In the genomic region with DNA sequence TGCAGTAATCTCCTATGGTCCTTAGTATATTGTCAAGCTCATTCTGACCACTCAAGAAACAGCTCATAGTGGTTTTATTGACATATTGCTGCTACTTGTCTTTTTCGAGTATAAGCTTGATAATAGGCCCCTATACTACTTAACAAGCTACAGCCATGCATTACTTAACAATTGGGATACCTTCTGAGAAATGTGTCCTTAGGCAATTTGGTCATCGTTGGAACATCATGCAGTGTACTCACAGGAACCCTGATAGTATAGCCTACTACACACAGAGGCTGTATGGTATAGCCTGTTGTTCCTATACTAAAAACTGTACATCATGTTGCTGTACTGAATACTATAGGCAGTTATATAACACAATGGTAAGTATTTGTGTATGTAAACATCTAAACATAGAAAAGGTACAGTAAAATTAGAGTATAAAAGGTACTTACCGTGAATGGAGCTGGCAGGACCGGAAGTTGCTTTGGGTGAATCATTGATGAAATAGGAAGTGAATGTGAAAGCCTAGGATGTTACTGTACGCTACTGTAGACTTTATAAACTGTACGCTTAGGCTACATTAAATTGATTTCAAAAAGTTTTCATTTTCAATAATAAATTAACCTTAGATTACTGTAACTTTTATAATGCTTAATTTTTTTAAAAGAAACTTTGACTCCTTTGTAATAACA, we compare ENCODE assay signal across 11 cellular contexts.
DNase-seq lines count a peak whose midpoint lies in the region; ATAC-seq and TF ChIP-seq lines count a peak whose summit lies in the region.
"Had no signal": no experiment of that assay in that cellular context is flagged by ENCODE, and none has a peak within 500 bp of the region (broad histone marks: within the 10 kb centered on the region; RNA-seq: fewer than 3 reads in every experiment).

No MANE protein-coding gene starts in this region.

- intact Hi-C loops in mucosa of descending colon (cut with DNase I, micrococcal nuclease) = no loop called here

- in situ Hi-C loops in ACHN (cut with HindIII; ENCODE audit: low pct_ligation_motif_present, low pct_unique_long_range_greater_than_20kb, low sequenced_read_pairs) = no loop called here

- ATAC-seq in GM19043 (IDR thresholded peaks at IDR 0.05; ENCODE audit: low read depth, unreplicated experiment) (peak; percentile 43), HG02759 (IDR thresholded peaks at IDR 0.05; ENCODE audit: unreplicated experiment) (peak; percentile 78), mucosa of descending colon (peak; percentile 47)
- ATAC-seq: stimulated activated naive CD8-positive, alpha-beta T cell treated with anti-CD3 and anti-CD28 coated beads, Interleukin-15, Interleukin-2, amounts not matched to agents 100 U/mL and 50 U/mL, for 24 hours had no signal

- DNase-seq in HT1080 (ENCODE audit: low read depth) (peak; percentile 32), mucosa of descending colon (no peak), ACHN (no peak), NCI-H2171 treated with DMSO at 0.1 percent for 48 hours (lab: John Stamatoyannopoulos, UW) (no peak), GM20000 (ENCODE audit: low spot score) (no peak), NCI-H2171 (lab: John Stamatoyannopoulos, UW) (no peak)
- DNase-seq: amniotic stem cell; stimulated activated naive CD8-positive, alpha-beta T cell treated with anti-CD3 and anti-CD28 coated beads, Interleukin-15, Interleukin-2, amounts not matched to agents 100 U/mL and 50 U/mL, for 24 hours; SW 1271 had no signal

- no peak for TF ChIP-seq CTCF in mucosa of descending colon (IDR thresholded peaks at IDR 0.05)
- TF ChIP-seq CTCF in GM20000 (IDR thresholded peaks at IDR 0.05; ENCODE audit: extremely low read depth, missing control alignments) = no peak

- H3K4me1 ChIP-seq in mucosa of descending colon (ENCODE audit: low read depth) = no peaks in the 10 kb centered on the region

- no peaks in the 10 kb centered on the region for H3K9me3 ChIP-seq in mucosa of descending colon

- H3K4me3 ChIP-seq in mucosa of descending colon = no peak overlapping the region

- no peaks in the 10 kb centered on the region for H3K36me3 ChIP-seq in mucosa of descending colon (ENCODE audit: low read depth)
